Comparison of ENCODE assay signal across 1 cellular context in the genomic region with DNA sequence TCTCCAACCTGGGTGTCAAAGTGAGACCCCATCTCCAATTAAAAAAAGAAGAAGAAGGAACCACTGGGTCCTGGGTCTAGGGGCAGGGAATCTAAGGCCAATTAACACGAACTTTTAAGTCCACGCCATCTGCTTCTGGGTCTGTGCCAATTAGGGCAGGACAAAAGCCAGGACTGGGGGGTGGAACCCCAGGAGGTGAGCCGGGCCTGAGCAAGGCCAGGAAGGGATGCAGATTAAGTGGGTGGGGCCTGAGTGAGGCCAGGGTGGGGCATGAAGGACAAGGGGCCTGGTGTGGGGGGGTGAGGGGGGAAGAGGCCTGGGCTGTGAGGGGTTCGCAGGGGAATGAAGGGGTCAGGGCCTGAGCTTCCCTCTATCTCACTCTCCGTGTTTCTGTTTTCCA.
TF ChIP-seq lines count a peak whose summit lies in the region.

No MANE protein-coding gene starts in this region.

TF ChIP-seq in SK-N-SH treated with all-trans-retinoic acid at 6 μM for 48 hours, 23 proteins besides CTCF, POLR2A, EP300 and RAD21 (continued from another document):
- TF ChIP-seq SNAI2 (CRISPR knock-in tag; IDR thresholded peaks at IDR 0.05) (no peak), CSDC2 (CRISPR knock-in tag; IDR thresholded peaks at IDR 0.05) (no peak), GLIS3 (CRISPR knock-in tag; IDR thresholded peaks at IDR 0.05) (no peak), ZNF565 (CRISPR knock-in tag; conservative IDR thresholded peaks at IDR 0.05; ENCODE audit: low read depth) (no peak), ZFP30 (CRISPR knock-in tag; IDR thresholded peaks at IDR 0.05) (no peak), RARB (CRISPR knock-in tag; IDR thresholded peaks at IDR 0.05) (no peak)
- TF ChIP-seq, protein P1, sequence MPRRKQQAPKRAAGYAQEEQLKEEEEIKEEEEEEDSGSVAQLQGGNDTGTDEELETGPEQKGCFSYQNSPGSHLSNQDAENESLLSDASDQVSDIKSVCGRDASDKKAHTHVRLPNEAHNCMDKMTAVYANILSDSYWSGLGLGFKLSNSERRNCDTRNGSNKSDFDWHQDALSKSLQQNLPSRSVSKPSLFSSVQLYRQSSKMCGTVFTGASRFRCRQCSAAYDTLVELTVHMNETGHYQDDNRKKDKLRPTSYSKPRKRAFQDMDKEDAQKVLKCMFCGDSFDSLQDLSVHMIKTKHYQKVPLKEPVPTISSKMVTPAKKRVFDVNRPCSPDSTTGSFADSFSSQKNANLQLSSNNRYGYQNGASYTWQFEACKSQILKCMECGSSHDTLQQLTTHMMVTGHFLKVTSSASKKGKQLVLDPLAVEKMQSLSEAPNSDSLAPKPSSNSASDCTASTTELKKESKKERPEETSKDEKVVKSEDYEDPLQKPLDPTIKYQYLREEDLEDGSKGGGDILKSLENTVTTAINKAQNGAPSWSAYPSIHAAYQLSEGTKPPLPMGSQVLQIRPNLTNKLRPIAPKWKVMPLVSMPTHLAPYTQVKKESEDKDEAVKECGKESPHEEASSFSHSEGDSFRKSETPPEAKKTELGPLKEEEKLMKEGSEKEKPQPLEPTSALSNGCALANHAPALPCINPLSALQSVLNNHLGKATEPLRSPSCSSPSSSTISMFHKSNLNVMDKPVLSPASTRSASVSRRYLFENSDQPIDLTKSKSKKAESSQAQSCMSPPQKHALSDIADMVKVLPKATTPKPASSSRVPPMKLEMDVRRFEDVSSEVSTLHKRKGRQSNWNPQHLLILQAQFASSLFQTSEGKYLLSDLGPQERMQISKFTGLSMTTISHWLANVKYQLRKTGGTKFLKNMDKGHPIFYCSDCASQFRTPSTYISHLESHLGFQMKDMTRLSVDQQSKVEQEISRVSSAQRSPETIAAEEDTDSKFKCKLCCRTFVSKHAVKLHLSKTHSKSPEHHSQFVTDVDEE (CRISPR knock-in tag; IDR thresholded peaks at IDR 0.05): no peak
- TF ChIP-seq, protein P2, sequence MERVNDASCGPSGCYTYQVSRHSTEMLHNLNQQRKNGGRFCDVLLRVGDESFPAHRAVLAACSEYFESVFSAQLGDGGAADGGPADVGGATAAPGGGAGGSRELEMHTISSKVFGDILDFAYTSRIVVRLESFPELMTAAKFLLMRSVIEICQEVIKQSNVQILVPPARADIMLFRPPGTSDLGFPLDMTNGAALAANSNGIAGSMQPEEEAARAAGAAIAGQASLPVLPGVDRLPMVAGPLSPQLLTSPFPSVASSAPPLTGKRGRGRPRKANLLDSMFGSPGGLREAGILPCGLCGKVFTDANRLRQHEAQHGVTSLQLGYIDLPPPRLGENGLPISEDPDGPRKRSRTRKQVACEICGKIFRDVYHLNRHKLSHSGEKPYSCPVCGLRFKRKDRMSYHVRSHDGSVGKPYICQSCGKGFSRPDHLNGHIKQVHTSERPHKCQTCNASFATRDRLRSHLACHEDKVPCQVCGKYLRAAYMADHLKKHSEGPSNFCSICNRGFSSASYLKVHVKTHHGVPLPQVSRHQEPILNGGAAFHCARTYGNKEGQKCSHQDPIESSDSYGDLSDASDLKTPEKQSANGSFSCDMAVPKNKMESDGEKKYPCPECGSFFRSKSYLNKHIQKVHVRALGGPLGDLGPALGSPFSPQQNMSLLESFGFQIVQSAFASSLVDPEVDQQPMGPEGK (CRISPR knock-in tag; IDR thresholded peaks at IDR 0.05; ENCODE audit: borderline replicate concordance): no peak
